Comparison of ENCODE assay signal across 13 cellular contexts in genomic region chr19:47152632-47153031, GRCh38. TPM values are rescaled to one million over a fixed set of nuclear protein-coding genes. Genes with fewer than 3 reads are reported as not detected.
A peak's percentile ranks its signal among the peaks of the same experiment; 100 is the strongest.
DNase-seq lines count a peak whose midpoint lies in the region; TF ChIP-seq lines count a peak whose summit lies in the region.
"Had no signal": no experiment of that assay in that cellular context is flagged by ENCODE, and none has a peak within 500 bp of the region (broad histone marks: within the 10 kb centered on the region; RNA-seq: fewer than 3 reads in every experiment).

No MANE protein-coding gene starts in this region.

- peaks cover 28 to 42% (median 36%) of the 10 kb centered on the region in 3 donors for H3K36me3 Mint-ChIP-seq in immature natural killer cell

- intact Hi-C loops in esophagus squamous epithelium (cut with DNase I) = loop anchor here (5.0 kb wide), 1 partner anchor 90 kb away; no protein-coding TSS in a partner anchor

- TF ChIP-seq POLR2A in esophagus squamous epithelium (IDR thresholded peaks at IDR 0.05) = no peak

- H3K4me3 ChIP-seq in HEK293 (ENCODE audit: low read depth, low read length) (no peak overlapping the region), esophagus squamous epithelium (no peak overlapping the region), mesendoderm (ENCODE audit: low read length) (no peak overlapping the region)

- H3K18ac ChIP-seq in mesendoderm (ENCODE audit: low read length) = no peak overlapping the region

- no peak for TF ChIP-seq CTCF in HEK293 (tag by site-specific recombination; IDR thresholded peaks at IDR 0.05)
- TF ChIP-seq CTCF in esophagus squamous epithelium (IDR thresholded peaks at IDR 0.05) = peak in 1 of 6 experiments; percentile 7

- no peak overlapping the region for H2BK120ac ChIP-seq in mesendoderm (ENCODE audit: low read depth, low read length)

- H3K79me1 ChIP-seq in mesendoderm (ENCODE audit: low read length) = peaks cover 11% of the 10 kb centered on the region

- POLR2A ChIA-PET in HEK293 (lab: Yijun Ruan, JAX) = no interaction called here

- peaks cover 7% of the 10 kb centered on the region for H3K4me1 ChIP-seq in HEK293 (ENCODE audit: control insufficient read depth, insufficient read depth, low read length)
- peaks cover 18 to 82% (median 59%) of the 10 kb centered on the region in 3 donors for H3K4me1 ChIP-seq in esophagus squamous epithelium
- H3K4me1 ChIP-seq in mesendoderm (ENCODE audit: control insufficient read depth, low read depth, low read length) = peaks cover 11% of the 10 kb centered on the region

- H3K27me3 ChIP-seq in esophagus squamous epithelium (no peaks in the 10 kb centered on the region), mesendoderm (ENCODE audit: insufficient read depth, low read length, poor library complexity) (no peaks in the 10 kb centered on the region)

- H3K56ac ChIP-seq in mesendoderm (ENCODE audit: low read length) = no peak overlapping the region

- CTCF ChIA-PET in HEK293 (lab: Yijun Ruan, JAX) = interaction anchor here (0.6 to 6.4 kb wide), 3 partner anchors 58 to 553 kb away, joined by 3 to 61 read pairs (median 4); no protein-coding TSS in a partner anchor

- no peak overlapping the region for H2BK5ac ChIP-seq in mesendoderm (ENCODE audit: low read length)

- no peak overlapping the region for H3K4ac ChIP-seq in mesendoderm (ENCODE audit: low read depth, low read length)

- H2BK15ac ChIP-seq in mesendoderm (replicated peaks; ENCODE audit: low read depth) = no peak overlapping the region

- no peak overlapping the region for H3K4me2 ChIP-seq in mesendoderm (ENCODE audit: low read length)

- WGBS in esophagus squamous epithelium, 2 donors = 33 to 45% methylated on average over 2 of the region's 2 CpGs
- no CpG with 5 or more reads among the region's 2 CpGs for WGBS in mesendoderm (ENCODE audit: extremely low coverage, insufficient coverage, low lambda C conversion rate)

- H3K9ac ChIP-seq in mesendoderm (ENCODE audit: low read length) = no peak overlapping the region

- no peak overlapping the region for H4K8ac ChIP-seq in mesendoderm (ENCODE audit: low read depth, low read length)

- H3K79me2 ChIP-seq in mesendoderm (ENCODE audit: control insufficient read depth, insufficient read depth, low read length) = peaks cover 15% of the 10 kb centered on the region

- H3K4me3 Mint-ChIP-seq in immature natural killer cell = no peak overlapping the region
- H3K4me3 Mint-ChIP-seq: CD8-positive, alpha-beta T cell had no signal

- H3K9me3 Mint-ChIP-seq in immature natural killer cell = no peaks in the 10 kb centered on the region
- H3K9me3 Mint-ChIP-seq: CD8-positive, alpha-beta T cell had no signal

- DNase-seq in NCI-H748 (lab: John Stamatoyannopoulos, UW; ENCODE audit: unreplicated experiment) = peak; percentile 70
- DNase-seq in esophagus squamous epithelium (lab: John Stamatoyannopoulos, UW) = no peak
- DNase-seq in renal cortical epithelial cell (ENCODE audit: low read depth) = peak; percentile 27
- DNase-seq in SW 1271 (lab: John Stamatoyannopoulos, UW) = no peak
- DNase-seq in stimulated activated CD4-positive, alpha-beta T cell treated with anti-CD3 and anti-CD28 coated beads, Interleukin-4, amount 100 ng/mL, for 1 hour = no peak
- no peak for DNase-seq in immature natural killer cell
- no peak for DNase-seq in mesendoderm
- DNase-seq: aorta; CD8-positive, alpha-beta T cell; Karpas-422; NCI-H2171 treated with DMSO at 0.1 percent for 48 hours; retina had no signal

- H3K27ac ChIP-seq in HEK293 (ENCODE audit: extremely low read depth, low read depth, low read length) = no peak overlapping the region
- H3K27ac ChIP-seq in esophagus squamous epithelium = peak overlapping the region; percentile 57 to 85 (median 72)
- H3K27ac ChIP-seq in mesendoderm (ENCODE audit: low read depth, low read length) = no peak overlapping the region

- peaks cover 93% of the 10 kb centered on the region in 2 experiments for H3K36me3 ChIP-seq in HEK293 (ENCODE audit: control insufficient read depth in 2 of 2, insufficient read depth in 1 of 2, low read length in 2 of 2)
- peaks cover 0 to 71% (median 0%) of the 10 kb centered on the region in 3 donors for H3K36me3 ChIP-seq in esophagus squamous epithelium
- peaks cover 12% of the 10 kb centered on the region for H3K36me3 ChIP-seq in mesendoderm (ENCODE audit: control insufficient read depth, insufficient read depth, low read length)

- no peaks in the 10 kb centered on the region for H3K9me3 ChIP-seq in HEK293 (ENCODE audit: control insufficient read depth, insufficient read depth, low read depth, low read length)
- H3K9me3 ChIP-seq in esophagus squamous epithelium = no peaks in the 10 kb centered on the region

- H3K27me3 Mint-ChIP-seq in immature natural killer cell (ENCODE audit: low read depth in 3 of 3) = peaks cover 0 to 7% (median 0%) of the 10 kb centered on the region in 3 donors

- no peak overlapping the region for H3K23ac ChIP-seq in mesendoderm (ENCODE audit: low read length)

- H2AK5ac ChIP-seq in mesendoderm (ENCODE audit: low read length) = no peak overlapping the region

- H3K27ac Mint-ChIP-seq in immature natural killer cell = no peak overlapping the region

- H3K4me1 Mint-ChIP-seq in immature natural killer cell = peaks cover 27 to 30% of the 10 kb centered on the region in 2 donors

- H4K5ac ChIP-seq in mesendoderm (ENCODE audit: low read length) = no peak overlapping the region

TF ChIP-seq in HEK293, 187 proteins besides CTCF, POLR2A, EP300 and RAD21:
- TF ChIP-seq PRDM1 (tag by site-specific recombination; IDR thresholded peaks at IDR 0.05) (no peak), ZNF16 (tag by site-specific recombination; IDR thresholded peaks at IDR 0.05; ENCODE audit: low read depth) (no peak), ZNF747 (tag by site-specific recombination; IDR thresholded peaks at IDR 0.05) (no peak), SCRT2 (tag by site-specific recombination; IDR thresholded peaks at IDR 0.05) (peak; percentile 54), ZNF248 (tag by site-specific recombination; IDR thresholded peaks at IDR 0.05) (no peak)

RNA-seq across cellular contexts. Expression of gene SAE1, which starts 22.0 kb away (rescaled TPM):
- 10 to 100 TPM; 31.8 to 73.5 (median 62.1) TPM for total RNA-seq in esophagus squamous epithelium
- 106 and 164 TPM in 2 replicates for total RNA-seq in renal cortical epithelial cell
- polyA plus RNA-seq in immature natural killer cell = 100 to 1,000 TPM; 111 to 159 (median 119) TPM
- 240 TPM for polyA plus RNA-seq in mesendoderm (2013, experiment 1 of 2)
- 241 TPM for polyA plus RNA-seq in mesendoderm (2013, experiment 2 of 2)

RNA-seq across cellular contexts. Expression of gene ZC3H4, which starts 39.1 kb away (rescaled TPM):
- total RNA-seq in esophagus squamous epithelium (10 to 100 TPM; 16.4 to 26.2 (median 20.1) TPM), renal cortical epithelial cell (7.5 and 20.4 TPM in 2 replicates)
- 1 to 10 TPM in 2 of 3 donors, under 1 TPM in 1; 0.04 to 2.3 (median 1.1) TPM for polyA plus RNA-seq in immature natural killer cell
- 40.0 TPM for polyA plus RNA-seq in mesendoderm (2013, experiment 1 of 2)
- polyA plus RNA-seq in mesendoderm (2013, experiment 2 of 2) = 40.7 TPM

Comparison
In these comparisons a context has a peak if more than half of its experiments do, and no peak if none do; other contexts are left out.
1. H3K27ac ChIP-seq: peak in esophagus squamous epithelium (4 of 4); none in HEK293 (single experiment) and mesendoderm (single experiment).
2. DNase-seq: peak in NCI-H748 (single experiment) and renal cortical epithelial cell (single experiment); none in esophagus squamous epithelium (single experiment), SW 1271 (0 of 2), stimulated activated CD4-positive, alpha-beta T cell treated with anti-CD3 and anti-CD28 coated beads, Interleukin-4, amount 100 ng/mL, for 1 hour (single experiment), immature natural killer cell (0 of 3) and mesendoderm (single experiment).